In the genomic region with DNA sequence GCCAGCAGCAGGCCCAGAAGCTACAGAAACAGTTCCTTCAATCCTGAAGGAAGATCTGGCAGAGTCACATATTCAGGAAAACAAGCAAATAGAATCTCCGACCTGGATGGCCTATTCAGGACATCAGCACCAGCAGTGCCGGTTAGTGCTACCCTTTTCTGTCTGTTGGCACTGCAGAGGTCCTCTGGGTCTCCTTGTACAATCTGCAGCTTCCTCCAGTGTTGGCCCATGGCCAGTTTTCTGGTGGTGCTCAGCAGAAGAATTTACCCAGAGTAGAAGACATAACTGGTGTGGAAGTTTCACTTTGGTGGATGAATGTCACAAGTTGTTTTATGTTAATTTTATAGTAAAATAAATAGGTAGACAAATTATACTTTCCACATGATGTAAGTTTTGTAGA, we compare ENCODE assay signal across 18 cellular contexts.
A peak's percentile ranks its signal among the peaks of the same experiment; 100 is the strongest.
DNase-seq lines count a peak whose midpoint lies in the region; ATAC-seq, FAIRE-seq and TF ChIP-seq lines count a peak whose summit lies in the region.
"Had no signal": no experiment of that assay in that cellular context is flagged by ENCODE, and none has a peak within 500 bp of the region (broad histone marks: within the 10 kb centered on the region; RNA-seq: fewer than 3 reads in every experiment).

No MANE protein-coding gene starts in this region.

- no peak for FAIRE-seq in K562 (lab: Jason Lieb, UNC)

- in situ Hi-C loops in G401 (cut with HindIII; ENCODE audit: low sequenced_read_pairs) (no loop called here), K562 (cut with MboI) (no loop called here)

- H3K27me3 Mint-ChIP-seq in MCF 10A (ENCODE audit: insufficient read depth, unreplicated experiment): no peaks in the 10 kb centered on the region

- TF ChIP-seq POLR2A in breast epithelium (IDR thresholded peaks at IDR 0.05) (no peak), K562 (conservative IDR thresholded peaks at IDR 0.05) (no peak)

- H3K36me3 Mint-ChIP-seq in MCF 10A (ENCODE audit: insufficient read depth, unreplicated experiment): no peaks in the 10 kb centered on the region

- no peak overlapping the region for H3K4ac ChIP-seq in neuronal stem cell (ENCODE audit: low read length)

- no peak for TF ChIP-seq CTCF in MCF 10A (IDR thresholded peaks at IDR 0.05; ENCODE audit: unreplicated experiment)
- no peak for TF ChIP-seq CTCF in breast epithelium (IDR thresholded peaks at IDR 0.05)
- TF ChIP-seq CTCF in K562 (IDR thresholded peaks at IDR 0.05 in 2 of 3, conservative IDR thresholded peaks at IDR 0.05 in 1 of 3; ENCODE audit: insufficient read depth in 2 of 3, low read depth in 1 of 3, low read length in 3 of 3): no peak
- TF ChIP-seq CTCF in hepatocyte (IDR thresholded peaks at IDR 0.05; ENCODE audit: poor library complexity): no peak

- H4K91ac ChIP-seq in neuronal stem cell (ENCODE audit: low read depth, low read length, poor library complexity): no peak overlapping the region

- H3K23ac ChIP-seq in neuronal stem cell (ENCODE audit: low read depth, low read length, poor library complexity): no peak overlapping the region

- H3K9me2 ChIP-seq in hepatocyte (replicated peaks; ENCODE audit: insufficient read depth): no peaks in the 10 kb centered on the region

- POLR2A ChIA-PET in MCF 10A (lab: Yijun Ruan, JAX) (interaction anchor here (0.9 to 1.6 kb wide), 11 partner anchors 8 to 84 kb away, joined by 3 to 6 read pairs (median 4); no protein-coding TSS in a partner anchor), K562 (lab: Yijun Ruan, JAX) (interaction anchor here (0.6 kb wide), 1 partner anchor 9 kb away, joined by 3 read pairs; no protein-coding TSS in a partner anchor), HEK293T (lab: Yijun Ruan, JAX) (no interaction called here)

- WGBS in K562 (ENCODE audit: insufficient coverage, low coverage, missing lambda C conversion rate): 0% methylated on average over 2 of the region's 2 CpGs
- WGBS in neuronal stem cell (ENCODE audit: extremely low coverage in 2 of 2, insufficient read length in 2 of 2, insufficient replicate concordance in 1 of 2), 2 donors: no CpG with 5 or more reads among the region's 2 CpGs
- WGBS in hepatocyte (ENCODE audit: low lambda C conversion rate, missing lambda C conversion rate): 88% methylated on average over 2 of the region's 2 CpGs

- H3K4me1 ChIP-seq in breast epithelium: no peaks in the 10 kb centered on the region
- no peaks in the 10 kb centered on the region for H3K4me1 ChIP-seq in K562 (replicated peaks in 1 of 2; ENCODE audit: control insufficient read depth in 2 of 2, insufficient read depth in 2 of 2, low read length in 2 of 2)
- H3K4me1 ChIP-seq in neuronal stem cell (ENCODE audit: control insufficient read depth in 2 of 2, insufficient read depth in 1 of 2, low read depth in 1 of 2, low read length in 2 of 2): peaks cover 0 to 9% of the 10 kb centered on the region in 2 donors
- H3K4me1 ChIP-seq in hepatocyte (ENCODE audit: insufficient read depth): no peaks in the 10 kb centered on the region

- H3K27me3 ChIP-seq in breast epithelium (no peaks in the 10 kb centered on the region), K562 (ENCODE audit: control insufficient read depth in 2 of 2, insufficient read depth in 2 of 2, low read length in 2 of 2) (no peaks in the 10 kb centered on the region; a peak in 2 of 5 replicates), neuronal stem cell (ENCODE audit: control insufficient read depth in 3 of 3, insufficient read depth in 3 of 3, low read depth in 1 of 3, low read length in 3 of 3) (no peaks in the 10 kb centered on the region), hepatocyte (peaks cover 4% of the 10 kb centered on the region)

- no peak for DNase-seq in MCF 10A (ENCODE audit: unreplicated experiment)
- no peak for DNase-seq in breast epithelium (ENCODE audit: low spot score in 2 of 2)
- DNase-seq in G401 (ENCODE audit: low spot score): peak; percentile 2
- DNase-seq in K562 (ENCODE audit: extremely low read depth in 1 of 4, low spot score in 3 of 4): no peak
- no peak for DNase-seq in neuronal stem cell (ENCODE audit: low spot score)
- no peak for DNase-seq in hepatocyte (ENCODE audit: low spot score)
- DNase-seq in HEK293T (ENCODE audit: extremely low spot score): no peak
- no peak for DNase-seq in stimulated activated CD4-positive, alpha-beta T cell treated with anti-CD3 and anti-CD28 coated beads, Interleukin-2, amount 100 ng/mL, for 48 hours
- DNase-seq: Caco-2; GM23248; KBM-7; NCI-H1092; NCI-H1694; NCI-H345; NCI-H69; NK-92 treated with Interleukin-12 subunit alpha and Interleukin-12 subunit beta, amount 100 ng/mL, for 24 hours had no signal

- H3K79me2 ChIP-seq in K562 (ENCODE audit: control insufficient read depth, insufficient read depth, low read length) (no peaks in the 10 kb centered on the region), hepatocyte (no peaks in the 10 kb centered on the region)

- H3K9me1 ChIP-seq in K562 (ENCODE audit: control insufficient read depth, insufficient read depth, low read length): no peaks in the 10 kb centered on the region

- no peak overlapping the region for H2BK5ac ChIP-seq in neuronal stem cell (ENCODE audit: low read length)

- H3K27ac ChIP-seq in breast epithelium (no peak overlapping the region), K562 (ENCODE audit: extremely low read depth, low read depth, low read length) (no peak overlapping the region), neuronal stem cell (replicated peaks; ENCODE audit: low read length) (no peak overlapping the region), hepatocyte (no peak overlapping the region)
- H3K27ac ChIP-seq: C4-2B, GM23248, HL-60 had no signal

- H2AFZ ChIP-seq in K562 (ENCODE audit: low read depth, low read length): no peak overlapping the region
- H2AFZ ChIP-seq in neuronal stem cell (ENCODE audit: low read length): no peak overlapping the region
- H2AFZ ChIP-seq in hepatocyte: no peak overlapping the region
- H2AFZ ChIP-seq: GM23248 had no signal

- H3K36me3 ChIP-seq in breast epithelium: no peaks in the 10 kb centered on the region
- H3K36me3 ChIP-seq in K562 (ENCODE audit: control insufficient read depth, insufficient read depth, low read length): no peaks in the 10 kb centered on the region
- H3K36me3 ChIP-seq in neuronal stem cell (replicated peaks in 1 of 2; ENCODE audit: control insufficient read depth in 2 of 2, insufficient read depth in 2 of 2, low read length in 2 of 2): no peaks in the 10 kb centered on the region
- no peaks in the 10 kb centered on the region for H3K36me3 ChIP-seq in hepatocyte (replicated peaks; ENCODE audit: insufficient read depth, low read depth)

- H3K18ac ChIP-seq in neuronal stem cell (ENCODE audit: low read length): peak overlapping the region; percentile 12

- H3K79me1 ChIP-seq in neuronal stem cell (ENCODE audit: low read depth, low read length): no peaks in the 10 kb centered on the region

- H4K20me1 ChIP-seq in K562 (replicated peaks; ENCODE audit: control insufficient read depth, insufficient read depth, low read length): no peaks in the 10 kb centered on the region
- no peaks in the 10 kb centered on the region for H4K20me1 ChIP-seq in hepatocyte (ENCODE audit: insufficient read depth, poor library complexity, severe bottlenecking)

- H3K4me3 Mint-ChIP-seq in MCF 10A (ENCODE audit: unreplicated experiment): no peak overlapping the region

- no peak overlapping the region for H2BK120ac ChIP-seq in neuronal stem cell (ENCODE audit: low read depth, low read length)

- intact Hi-C loops in MCF 10A (cut with micrococcal nuclease): no loop called here
- intact Hi-C loops in breast epithelium (cut with DNase I; ENCODE audit: low total_unique reads): no loop called here
- intact Hi-C loops in K562 (cut with micrococcal nuclease): no loop called here

- no peak for TF ChIP-seq RAD21 in K562 (CRISPR knock-in tag; conservative IDR thresholded peaks at IDR 0.05 in 1 of 2, IDR thresholded peaks at IDR 0.05 in 1 of 2)

- CTCF ChIA-PET in MCF 10A (lab: Yijun Ruan, JAX): interaction anchor here (0.7 to 1.1 kb wide), 2 partner anchors 8 to 79 kb away, joined by 3 to 4 read pairs; no protein-coding TSS in a partner anchor
- CTCF ChIA-PET in K562 (lab: Yijun Ruan, JAX; ENCODE audit: low intra/inter-chr PET ratio): no interaction called here
- CTCF ChIA-PET in HEK293T (lab: Yijun Ruan, JAX): no interaction called here

- H4K8ac ChIP-seq in neuronal stem cell (ENCODE audit: low read depth, low read length): no peak overlapping the region

- no peak for ATAC-seq in K562

- no peaks in the 10 kb centered on the region for H3K9me3 Mint-ChIP-seq in MCF 10A (ENCODE audit: unreplicated experiment)

- H3K9me3 ChIP-seq in breast epithelium: no peaks in the 10 kb centered on the region
- no peaks in the 10 kb centered on the region for H3K9me3 ChIP-seq in K562 (replicated peaks; ENCODE audit: control insufficient read depth, insufficient read depth, low read depth, low read length)
- H3K9me3 ChIP-seq in neuronal stem cell (replicated peaks in 1 of 2; ENCODE audit: control insufficient read depth in 2 of 2, insufficient read depth in 1 of 2, low read depth in 1 of 2, low read length in 2 of 2): no peaks in the 10 kb centered on the region
- H3K9me3 ChIP-seq in hepatocyte (ENCODE audit: low read depth): no peaks in the 10 kb centered on the region
- H3K9me3 ChIP-seq: Caco-2 had no signal

- H3K9ac ChIP-seq in K562 (ENCODE audit: insufficient read depth in 1 of 2, low read depth in 2 of 2, low read length in 2 of 2) (no peak overlapping the region), neuronal stem cell (ENCODE audit: low read depth, low read length, poor library complexity) (no peak overlapping the region)
- H3K9ac ChIP-seq: GM23248 had no signal

- H3K4me3 ChIP-seq in breast epithelium: no peak overlapping the region
- H3K4me3 ChIP-seq in K562: no peak overlapping the region
- H3K4me3 ChIP-seq in neuronal stem cell (ENCODE audit: low read length in 2 of 2): no peak overlapping the region
- no peak overlapping the region for H3K4me3 ChIP-seq in hepatocyte
- H3K4me3 ChIP-seq: GM23248 had no signal

- no TSS peak for BruUV-seq in MCF 10A (replicated peaks; lab: Mats Ljungman, UMichigan)
- BruUV-seq in K562 (replicated peaks; lab: Mats Ljungman, UMichigan): no TSS peak

- no peak overlapping the region for H2BK15ac ChIP-seq in neuronal stem cell (ENCODE audit: low read length)

- H3K4me2 ChIP-seq in K562 (ENCODE audit: insufficient read depth, low read length): no peak overlapping the region
- H3K4me2 ChIP-seq in neuronal stem cell (ENCODE audit: insufficient read depth, low read length, poor library complexity, severe bottlenecking): no peak overlapping the region
- H3K4me2 ChIP-seq in hepatocyte: no peak overlapping the region

- H2AK5ac ChIP-seq in neuronal stem cell (ENCODE audit: low read depth, low read length): no peak overlapping the region

- H3K14ac ChIP-seq in neuronal stem cell (ENCODE audit: low read length): no peak overlapping the region

- peak overlapping the region; percentile 37 for H3K27ac Mint-ChIP-seq in MCF 10A (ENCODE audit: low read depth, unreplicated experiment)

- peaks cover 37% of the 10 kb centered on the region for H3K4me1 Mint-ChIP-seq in MCF 10A (ENCODE audit: insufficient read depth, unreplicated experiment)

- TF ChIP-seq EP300 in K562 (IDR thresholded peaks at IDR 0.05; ENCODE audit: low read length): no peak

- H2BK12ac ChIP-seq in neuronal stem cell (ENCODE audit: low read length): no peak overlapping the region

TF ChIP-seq in HEK293T, 16 proteins besides CTCF, POLR2A, EP300 and RAD21 (continues in another document):
- no peak for TF ChIP-seq FOXK2 (IDR thresholded peaks at IDR 0.05)
